30 cellular contexts compared by ENCODE assay signal in the genomic region with DNA sequence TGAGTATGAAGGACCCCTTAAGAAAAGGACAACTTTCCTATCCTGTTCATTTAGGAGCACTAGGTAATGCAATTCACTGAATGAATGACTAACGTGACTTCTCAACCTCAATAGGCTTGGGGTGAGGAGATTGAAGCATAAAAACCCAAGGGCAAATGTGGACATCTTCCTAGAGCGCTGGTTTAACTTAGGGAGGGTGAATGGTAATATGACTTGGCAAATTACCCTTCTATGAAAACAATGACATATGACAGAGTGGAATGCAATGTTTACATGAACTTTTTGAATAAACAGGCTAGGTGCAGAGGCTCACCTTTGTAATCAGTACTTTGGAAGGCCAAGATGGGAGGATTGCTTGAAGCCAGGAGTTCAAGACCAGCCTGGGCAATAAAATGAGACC.
A peak's percentile ranks its signal among the peaks of the same experiment; 100 is the strongest.
DNase-seq lines count a peak whose midpoint lies in the region; ATAC-seq and TF ChIP-seq lines count a peak whose summit lies in the region.
"Had no signal": no experiment of that assay in that cellular context is flagged by ENCODE, and none has a peak within 500 bp of the region (broad histone marks: within the 10 kb centered on the region; RNA-seq: fewer than 3 reads in every experiment).

No MANE protein-coding gene starts in this region.

- peaks cover 0 to 3% (median 0%) of the 10 kb centered on the region in 3 donors for H3K36me3 Mint-ChIP-seq in immature natural killer cell
- peaks cover 4% of the 10 kb centered on the region for H3K36me3 Mint-ChIP-seq in T-cell
- H3K36me3 Mint-ChIP-seq: stimulated activated effector memory CD8-positive, alpha-beta T cell treated with anti-CD3 and anti-CD28 coated beads, Interleukin-12 subunit alpha, Interleukin-12 subunit beta, amount 100 ng/mL, for 72 hours had no signal

- POLR2A ChIA-PET in T-cell (lab: Charles Lee), result no interaction called here

- H3K4me2 ChIP-seq in mammary epithelial cell (ENCODE audit: insufficient read depth, low read depth, low read length), result no peak overlapping the region

- H3K4me3 Mint-ChIP-seq in immature natural killer cell (no peak overlapping the region), T-cell (no peak overlapping the region)
- H3K4me3 Mint-ChIP-seq: activated CD4-positive, alpha-beta memory T cell treated with anti-CD3 and anti-CD28 coated beads for 36 hours; activated naive CD4-positive, alpha-beta T cell treated with anti-CD3 and anti-CD28 coated beads for 36 hours; activated T-helper 1 cell treated with anti-CD3 and anti-CD28 coated beads, Interleukin-12 subunit alpha, Interleukin-12 subunit beta, Interleukin-2, Interleukin-4 antibody, amounts not matched to agents 30 ng/mL and 10 ng/mL and 1 ng/mL, durations not matched to agents 14 hours and 24 hours and 36 hours; H9; memory B cell; stimulated activated effector memory CD8-positive, alpha-beta T cell treated with anti-CD3 and anti-CD28 coated beads, Interleukin-12 subunit alpha, Interleukin-12 subunit beta, amount 100 ng/mL, for 72 hours had no signal

- H3K27me3 Mint-ChIP-seq in immature natural killer cell (ENCODE audit: low read depth in 3 of 3) (no peaks in the 10 kb centered on the region), T-cell (no peaks in the 10 kb centered on the region)
- H3K27me3 Mint-ChIP-seq: activated CD4-positive, alpha-beta memory T cell treated with anti-CD3 and anti-CD28 coated beads for 36 hours; memory B cell had no signal

- H3K27ac Mint-ChIP-seq in immature natural killer cell (no peak overlapping the region), T-cell (no peak overlapping the region)
- H3K27ac Mint-ChIP-seq: activated CD4-positive, alpha-beta memory T cell treated with anti-CD3 and anti-CD28 coated beads for 36 hours; activated naive CD4-positive, alpha-beta T cell treated with anti-CD3 and anti-CD28 coated beads for 36 hours; activated T-helper 1 cell treated with anti-CD3 and anti-CD28 coated beads, Interleukin-12 subunit alpha, Interleukin-12 subunit beta, Interleukin-2, Interleukin-4 antibody, amounts not matched to agents 30 ng/mL and 10 ng/mL and 1 ng/mL, durations not matched to agents 14 hours and 24 hours and 36 hours; memory B cell; stimulated activated effector memory CD8-positive, alpha-beta T cell treated with anti-CD3 and anti-CD28 coated beads, Interleukin-12 subunit alpha, Interleukin-12 subunit beta, amount 100 ng/mL, for 72 hours had no signal

- in situ Hi-C loops in mammary epithelial cell (cut with MboI; ENCODE audit: low sequenced_read_pairs in 2 of 2), result no loop called here

- ATAC-seq in mucosa of descending colon (peak; percentile 34), HG02623 (IDR thresholded peaks at IDR 0.05; ENCODE audit: unreplicated experiment) (no peak), T-cell (replicated peaks in 1 of 4) (no peak)
- ATAC-seq: heart left ventricle; stimulated activated effector memory CD8-positive, alpha-beta T cell treated with anti-CD3 and anti-CD28 coated beads, Interleukin-12 subunit alpha, Interleukin-12 subunit beta, amount 100 ng/mL, for 72 hours had no signal

- DNase-seq in H4 (ENCODE audit: low spot score) (peak; percentile 62), NCI-H226 (peak; percentile 48), mammary epithelial cell (peak; percentile 57), mucosa of descending colon (no peak), immature natural killer cell (no peak), T-cell (no peak)
- DNase-seq: activated CD4-positive, alpha-beta memory T cell treated with anti-CD3 and anti-CD28 coated beads for 36 hours; activated CD4-positive, CD25-positive, alpha-beta regulatory T cell treated with anti-CD3 and anti-CD28 coated beads, Interleukin-2, amount 50 U/mL, for 72 hours; activated CD8-positive, alpha-beta memory T cell treated with anti-CD3 and anti-CD28 coated beads, Interleukin-2, amount 50 U/mL, for 4 hours; activated naive CD4-positive, alpha-beta T cell treated with anti-CD3 and anti-CD28 coated beads for 36 hours; amniotic stem cell; brain microvascular endothelial cell; effector CD8-positive, alpha-beta T cell; H9; heart left ventricle; NCI-H1694 treated with DMSO at 0.1 percent for 48 hours; NCI-H2171; NCI-H524; posterior cingulate gyrus; right lobe of liver; SJCRH30; stimulated activated CD4-positive, alpha-beta T cell treated with anti-CD3 and anti-CD28 coated beads, Interleukin-12 subunit alpha, Interleukin-12 subunit beta, amount 100 ng/mL, for 4 hours; stimulated activated CD4-positive, alpha-beta T cell treated with anti-CD3 and anti-CD28 coated beads, Interleukin-4, amount 100 ng/mL, for 1 hour; T-helper 1 cell; trophoblast cell had no signal

- no TSS peak for BruUV-seq in mammary epithelial cell (replicated peaks; lab: Mats Ljungman, UMichigan)

- H3K4me1 ChIP-seq in mammary epithelial cell (ENCODE audit: insufficient read depth, low read length) (peaks cover 4% of the 10 kb centered on the region), mucosa of descending colon (ENCODE audit: low read depth) (no peaks in the 10 kb centered on the region)
- H3K4me1 ChIP-seq: heart left ventricle, right lobe of liver had no signal

- H3K9me3 Mint-ChIP-seq in immature natural killer cell, result no peaks in the 10 kb centered on the region
- H3K9me3 Mint-ChIP-seq in T-cell, result no peaks in the 10 kb centered on the region
- H3K9me3 Mint-ChIP-seq: activated CD4-positive, alpha-beta memory T cell treated with anti-CD3 and anti-CD28 coated beads for 36 hours; activated naive CD4-positive, alpha-beta T cell treated with anti-CD3 and anti-CD28 coated beads for 36 hours; activated T-helper 1 cell treated with anti-CD3 and anti-CD28 coated beads, Interleukin-12 subunit alpha, Interleukin-12 subunit beta, Interleukin-2, Interleukin-4 antibody, amounts not matched to agents 30 ng/mL and 10 ng/mL and 1 ng/mL, durations not matched to agents 14 hours and 24 hours and 36 hours; H9; memory B cell; stimulated activated effector memory CD8-positive, alpha-beta T cell treated with anti-CD3 and anti-CD28 coated beads, Interleukin-12 subunit alpha, Interleukin-12 subunit beta, amount 100 ng/mL, for 72 hours had no signal

- H3K9ac ChIP-seq in mammary epithelial cell (ENCODE audit: insufficient read depth, low read length), result no peak overlapping the region

- no peak overlapping the region for H3K27ac ChIP-seq in mammary epithelial cell (ENCODE audit: insufficient read depth, low read depth, low read length)
- H3K27ac ChIP-seq: brain microvascular endothelial cell, C4-2B, heart left ventricle, right lobe of liver, SJCRH30 had no signal

- H3K36me3 ChIP-seq in mammary epithelial cell (ENCODE audit: insufficient read depth, low read length) (no peaks in the 10 kb centered on the region), mucosa of descending colon (ENCODE audit: low read depth) (no peaks in the 10 kb centered on the region)
- H3K36me3 ChIP-seq: brain microvascular endothelial cell, heart left ventricle, right lobe of liver, SJCRH30 had no signal

- dilution Hi-C loops in mammary epithelial cell (cut with HindIII; ENCODE audit: low sequenced_read_pairs), result no loop called here

- WGBS in mammary epithelial cell (ENCODE audit: low coverage, missing lambda C conversion rate), result 41% methylated on average over 2 of the region's 2 CpGs

- no peaks in the 10 kb centered on the region for H3K27me3 ChIP-seq in mammary epithelial cell (ENCODE audit: insufficient read depth, low read length)
- H3K27me3 ChIP-seq: brain microvascular endothelial cell, heart left ventricle, right lobe of liver, SJCRH30 had no signal

- H2AFZ ChIP-seq in mammary epithelial cell (ENCODE audit: low read depth, low read length), result no peak overlapping the region

- H3K4me1 Mint-ChIP-seq in immature natural killer cell (no peaks in the 10 kb centered on the region), T-cell (peaks cover 5 to 12% (median 5%) of the 10 kb centered on the region in 3 donors)
- H3K4me1 Mint-ChIP-seq: memory B cell; stimulated activated effector memory CD8-positive, alpha-beta T cell treated with anti-CD3 and anti-CD28 coated beads, Interleukin-12 subunit alpha, Interleukin-12 subunit beta, amount 100 ng/mL, for 72 hours had no signal

- no peak for TF ChIP-seq CTCF in mammary epithelial cell (conservative IDR thresholded peaks at IDR 0.05 in 1 of 2, IDR thresholded peaks at IDR 0.05 in 1 of 2; ENCODE audit: extremely low read depth in 1 of 2, insufficient read depth in 1 of 2, low read depth in 1 of 2, low read length in 2 of 2)
- no peak for TF ChIP-seq CTCF in mucosa of descending colon (IDR thresholded peaks at IDR 0.05)

- H3K79me2 ChIP-seq in mammary epithelial cell (ENCODE audit: insufficient read depth, low read length), result no peaks in the 10 kb centered on the region

- H3K9me3 ChIP-seq in mammary epithelial cell (replicated peaks; ENCODE audit: insufficient read depth, low read length), result no peaks in the 10 kb centered on the region
- no peaks in the 10 kb centered on the region for H3K9me3 ChIP-seq in mucosa of descending colon
- H3K9me3 ChIP-seq: heart left ventricle, right lobe of liver, SJCRH30 had no signal

- H3K4me3 ChIP-seq in mammary epithelial cell (replicated peaks in 1 of 3; ENCODE audit: insufficient read depth in 1 of 3, low read depth in 2 of 3, low read length in 3 of 3) (no peak overlapping the region), mucosa of descending colon (no peak overlapping the region)
- H3K4me3 ChIP-seq: heart left ventricle, right lobe of liver, SJCRH30 had no signal

- intact Hi-C loops in mammary epithelial cell (cut with micrococcal nuclease), result no loop called here
- intact Hi-C loops in mucosa of descending colon (cut with DNase I, micrococcal nuclease), result no loop called here

- no peaks in the 10 kb centered on the region for H4K20me1 ChIP-seq in mammary epithelial cell (ENCODE audit: insufficient read depth, low read length)

- CTCF ChIA-PET in mammary epithelial cell (lab: Charles Lee; ENCODE audit: low non-redundant PET) (no interaction called here), T-cell (lab: Charles Lee) (no interaction called here)

Comparison
In these comparisons a context has a peak if more than half of its experiments do, and no peak if none do; other contexts are left out.
1. DNase-seq: peak in H4 (single experiment), NCI-H226 (single experiment) and mammary epithelial cell (single experiment); none in mucosa of descending colon (0 of 3), immature natural killer cell (0 of 3) and T-cell (0 of 34).